22 cellular contexts compared by ENCODE assay signal in genomic region chr16:88284626-88285513, GRCh38.
DNase-seq lines count a peak whose midpoint lies in the region; ATAC-seq and TF ChIP-seq lines count a peak whose summit lies in the region.
"Had no signal": no experiment of that assay in that cellular context is flagged by ENCODE, and none has a peak within 500 bp of the region (broad histone marks: within the 10 kb centered on the region; RNA-seq: fewer than 3 reads in every experiment).

No MANE protein-coding gene starts in this region.

- no peaks in the 10 kb centered on the region for H3K79me2 ChIP-seq in osteoblast (ENCODE audit: insufficient read depth, low read length)

- DNase-seq in H7 (peak; percentile 34), NCI-H1694 (lab: John Stamatoyannopoulos, UW) (peak; percentile 37), glutamatergic neuron (peak; percentile 51), osteoblast (ENCODE audit: insufficient read length, low spot score, missing footprints) (peak; percentile 66), COR-L47 (lab: John Stamatoyannopoulos, UW) (no peak), left lobe of liver (ENCODE audit: low spot score) (no peak), GM19240 (ENCODE audit: insufficient read length, low spot score) (no peak), osteocyte (ENCODE audit: extremely low spot score, unreplicated experiment) (no peak)
- DNase-seq: ACHN, AML-193, Kasumi-1, MG63, NCI-H1048, NCI-H1436, NCI-H2029 treated with DMSO at 0.1 percent for 48 hours, NCI-H82, OCI-M1, SHP77 treated with DMSO at 0.1 percent for 48 hours, SK-N-SH, T-cell had no signal

- H3K27ac Mint-ChIP-seq in glutamatergic neuron (ENCODE audit: unreplicated experiment) (peak overlapping the region; percentile 80), osteocyte (ENCODE audit: unreplicated experiment) (no peak overlapping the region)
- H3K27ac Mint-ChIP-seq: CD14-positive monocyte, T-cell had no signal

- H3K36me3 Mint-ChIP-seq in glutamatergic neuron (ENCODE audit: unreplicated experiment) (peaks cover 5% of the 10 kb centered on the region), osteocyte (ENCODE audit: unreplicated experiment) (no peaks in the 10 kb centered on the region)
- H3K36me3 Mint-ChIP-seq: CD14-positive monocyte had no signal

- no peaks in the 10 kb centered on the region for H3K36me3 ChIP-seq in H7 (replicated peaks; ENCODE audit: control insufficient read depth, insufficient read depth, low read length)
- no peaks in the 10 kb centered on the region for H3K36me3 ChIP-seq in osteoblast (ENCODE audit: insufficient read depth, low read length)
- H3K36me3 ChIP-seq: MG63 had no signal

- no peaks in the 10 kb centered on the region for H4K20me1 ChIP-seq in osteoblast (ENCODE audit: insufficient read depth, low read length)

- H3K4me2 ChIP-seq in osteoblast (ENCODE audit: insufficient read depth, low read length), result no peak overlapping the region
- H3K4me2 ChIP-seq: SK-N-SH had no signal

- peaks cover 18% of the 10 kb centered on the region for H3K4me1 Mint-ChIP-seq in glutamatergic neuron (ENCODE audit: low read depth, unreplicated experiment)
- H3K4me1 Mint-ChIP-seq in osteocyte (ENCODE audit: unreplicated experiment), result no peaks in the 10 kb centered on the region
- H3K4me1 Mint-ChIP-seq: CD14-positive monocyte, T-cell had no signal

- no peak overlapping the region for H2AFZ ChIP-seq in osteoblast (ENCODE audit: low read length)

- H3K27me3 Mint-ChIP-seq in glutamatergic neuron (ENCODE audit: unreplicated experiment), result peaks cover 3% of the 10 kb centered on the region
- H3K27me3 Mint-ChIP-seq in osteocyte (ENCODE audit: unreplicated experiment), result no peaks in the 10 kb centered on the region

- no peaks in the 10 kb centered on the region for H3K27me3 ChIP-seq in H7 (ENCODE audit: control insufficient read depth, insufficient read depth, low read length)
- no peaks in the 10 kb centered on the region for H3K27me3 ChIP-seq in osteoblast (ENCODE audit: insufficient read depth, low read length)
- H3K27me3 ChIP-seq: MG63 had no signal

- H3K4me3 ChIP-seq in H7 (ENCODE audit: insufficient read depth, low read depth, low read length), result no peak overlapping the region
- no peak overlapping the region for H3K4me3 ChIP-seq in osteoblast (ENCODE audit: insufficient read depth, low read length)
- H3K4me3 ChIP-seq: GM12878, MG63 had no signal

- H3K4me1 ChIP-seq in osteoblast (ENCODE audit: insufficient read depth, low read length), result no peaks in the 10 kb centered on the region

- H3K9me3 Mint-ChIP-seq in glutamatergic neuron (ENCODE audit: unreplicated experiment) (peaks cover 22% of the 10 kb centered on the region), osteocyte (ENCODE audit: unreplicated experiment) (no peaks in the 10 kb centered on the region)

- no peak overlapping the region for H3K4me3 Mint-ChIP-seq in glutamatergic neuron (ENCODE audit: unreplicated experiment)
- no peak overlapping the region for H3K4me3 Mint-ChIP-seq in osteocyte (ENCODE audit: unreplicated experiment)
- H3K4me3 Mint-ChIP-seq: CD14-positive monocyte, T-cell had no signal

- peaks cover 11% of the 10 kb centered on the region for H3K9me3 ChIP-seq in osteoblast (ENCODE audit: low read depth, low read length)
- H3K9me3 ChIP-seq: SK-N-SH had no signal

- H3K27ac ChIP-seq in osteoblast (ENCODE audit: low read depth, low read length), result no peak overlapping the region

- ATAC-seq in left lobe of liver, result no peak
- ATAC-seq: GM12878, T-cell had no signal

- TF ChIP-seq CTCF in glutamatergic neuron (IDR thresholded peaks at IDR 0.05; ENCODE audit: partially characterized antibody, unreplicated experiment), result no peak
- no peak for TF ChIP-seq CTCF in osteoblast (IDR thresholded peaks at IDR 0.05; ENCODE audit: extremely low read depth, low read depth, low read length)
- TF ChIP-seq CTCF in osteocyte (IDR thresholded peaks at IDR 0.05), result no peak

Comparison
In these comparisons a context has a peak if more than half of its experiments do, and no peak if none do; other contexts are left out.
1. DNase-seq: peak in H7 (single experiment), NCI-H1694 (single experiment), glutamatergic neuron (single experiment) and osteoblast (single experiment); none in COR-L47 (single experiment), left lobe of liver (single experiment), GM19240 (single experiment) and osteocyte (single experiment).